In the genomic region with DNA sequence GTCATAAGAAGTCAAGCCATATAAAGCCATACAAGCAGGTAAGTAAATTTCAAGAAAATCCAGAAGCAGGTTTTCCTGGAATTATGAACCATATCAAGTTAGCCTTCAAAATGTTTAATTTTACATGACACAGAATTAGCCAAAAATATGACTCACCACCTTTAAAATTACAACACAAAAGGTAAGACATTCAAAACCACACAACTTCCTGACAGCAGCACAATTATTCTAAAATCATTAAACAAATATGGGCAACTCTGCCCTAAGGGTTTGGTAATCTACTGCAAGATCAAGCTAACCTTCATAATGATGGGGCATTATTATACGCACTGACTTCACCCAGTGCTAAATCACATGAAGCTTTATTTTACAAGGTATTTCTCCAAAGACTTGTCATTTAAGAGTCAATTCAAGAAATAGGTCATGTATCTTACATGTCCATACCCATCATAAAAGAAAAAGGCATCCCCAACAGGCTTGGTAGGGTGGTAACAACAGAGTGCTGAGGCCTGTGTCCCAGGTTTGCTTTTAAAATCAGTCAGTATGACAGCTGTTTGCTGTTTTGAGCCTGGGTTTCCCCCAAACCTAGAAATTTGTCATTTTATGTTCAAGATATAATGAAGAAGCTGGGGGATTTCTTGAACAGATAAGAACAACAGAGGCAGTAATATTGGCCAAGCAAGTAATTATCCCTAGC, we compare ENCODE assay signal across 2 cellular contexts.
A peak's percentile ranks its signal among the peaks of the same experiment; 100 is the strongest.
TF ChIP-seq lines count a peak whose summit lies in the region.

No MANE protein-coding gene starts in this region.

TF ChIP-seq in GM12878, 131 proteins besides CTCF, POLR2A, EP300 and RAD21:
- TF ChIP-seq ZNF384 (IDR thresholded peaks at IDR 0.05; ENCODE audit: borderline replicate concordance, low read depth, low read length) (no peak), NFIC (IDR thresholded peaks at IDR 0.05; ENCODE audit: low read depth, low read length) (no peak), EZH2 (IDR thresholded peaks at IDR 0.05; ENCODE audit: borderline replicate concordance, control insufficient read depth, low read depth, low read length) (no peak), POLR2AphosphoS5 (IDR thresholded peaks at IDR 0.05; ENCODE audit: low read length) (no peak), TCF12 (IDR thresholded peaks at IDR 0.05; ENCODE audit: low read depth, low read length) (no peak), JUNB (IDR thresholded peaks at IDR 0.05) (peak; percentile 48; the same call in 1 of the 2 replicates), ZNF217 (IDR thresholded peaks at IDR 0.05) (no peak), ASH2L (IDR thresholded peaks at IDR 0.05; ENCODE audit: borderline replicate concordance, low read depth) (no peak), CREM (IDR thresholded peaks at IDR 0.05; ENCODE audit: low read depth) (no peak), GATAD2B (conservative IDR thresholded peaks at IDR 0.05; ENCODE audit: low read depth) (no peak), WRNIP1 (IDR thresholded peaks at IDR 0.05; ENCODE audit: borderline replicate concordance, low read depth, low read length) (no peak), ZNF24 (IDR thresholded peaks at IDR 0.05) (peak; percentile 64; the same call in 1 of the 2 replicates), KDM1A (IDR thresholded peaks at IDR 0.05; ENCODE audit: borderline replicate concordance) (no peak), MTA3 (IDR thresholded peaks at IDR 0.05; ENCODE audit: borderline replicate concordance, low read length) (no peak), SMAD1 (IDR thresholded peaks at IDR 0.05; ENCODE audit: low read depth, partially characterized antibody) (no peak), PML (IDR thresholded peaks at IDR 0.05; ENCODE audit: low read length) (0 out of 2 replicates have a peak, but pooled peaks have one; percentile 28), TAF1 (IDR thresholded peaks at IDR 0.05; ENCODE audit: borderline replicate concordance, low read depth, low read length) (no peak)
- TF ChIP-seq, protein P1, sequence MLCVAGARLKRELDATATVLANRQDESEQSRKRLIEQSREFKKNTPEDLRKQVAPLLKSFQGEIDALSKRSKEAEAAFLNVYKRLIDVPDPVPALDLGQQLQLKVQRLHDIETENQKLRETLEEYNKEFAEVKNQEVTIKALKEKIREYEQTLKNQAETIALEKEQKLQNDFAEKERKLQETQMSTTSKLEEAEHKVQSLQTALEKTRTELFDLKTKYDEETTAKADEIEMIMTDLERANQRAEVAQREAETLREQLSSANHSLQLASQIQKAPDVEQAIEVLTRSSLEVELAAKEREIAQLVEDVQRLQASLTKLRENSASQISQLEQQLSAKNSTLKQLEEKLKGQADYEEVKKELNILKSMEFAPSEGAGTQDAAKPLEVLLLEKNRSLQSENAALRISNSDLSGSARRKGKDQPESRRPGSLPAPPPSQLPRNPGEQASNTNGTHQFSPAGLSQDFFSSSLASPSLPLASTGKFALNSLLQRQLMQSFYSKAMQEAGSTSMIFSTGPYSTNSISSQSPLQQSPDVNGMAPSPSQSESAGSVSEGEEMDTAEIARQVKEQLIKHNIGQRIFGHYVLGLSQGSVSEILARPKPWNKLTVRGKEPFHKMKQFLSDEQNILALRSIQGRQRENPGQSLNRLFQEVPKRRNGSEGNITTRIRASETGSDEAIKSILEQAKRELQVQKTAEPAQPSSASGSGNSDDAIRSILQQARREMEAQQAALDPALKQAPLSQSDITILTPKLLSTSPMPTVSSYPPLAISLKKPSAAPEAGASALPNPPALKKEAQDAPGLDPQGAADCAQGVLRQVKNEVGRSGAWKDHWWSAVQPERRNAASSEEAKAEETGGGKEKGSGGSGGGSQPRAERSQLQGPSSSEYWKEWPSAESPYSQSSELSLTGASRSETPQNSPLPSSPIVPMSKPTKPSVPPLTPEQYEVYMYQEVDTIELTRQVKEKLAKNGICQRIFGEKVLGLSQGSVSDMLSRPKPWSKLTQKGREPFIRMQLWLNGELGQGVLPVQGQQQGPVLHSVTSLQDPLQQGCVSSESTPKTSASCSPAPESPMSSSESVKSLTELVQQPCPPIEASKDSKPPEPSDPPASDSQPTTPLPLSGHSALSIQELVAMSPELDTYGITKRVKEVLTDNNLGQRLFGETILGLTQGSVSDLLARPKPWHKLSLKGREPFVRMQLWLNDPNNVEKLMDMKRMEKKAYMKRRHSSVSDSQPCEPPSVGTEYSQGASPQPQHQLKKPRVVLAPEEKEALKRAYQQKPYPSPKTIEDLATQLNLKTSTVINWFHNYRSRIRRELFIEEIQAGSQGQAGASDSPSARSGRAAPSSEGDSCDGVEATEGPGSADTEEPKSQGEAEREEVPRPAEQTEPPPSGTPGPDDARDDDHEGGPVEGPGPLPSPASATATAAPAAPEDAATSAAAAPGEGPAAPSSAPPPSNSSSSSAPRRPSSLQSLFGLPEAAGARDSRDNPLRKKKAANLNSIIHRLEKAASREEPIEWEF (IDR thresholded peaks at IDR 0.05; ENCODE audit: insufficient replicate concordance, low read depth, low read length) = no peak
- TF ChIP-seq, protein P2, sequence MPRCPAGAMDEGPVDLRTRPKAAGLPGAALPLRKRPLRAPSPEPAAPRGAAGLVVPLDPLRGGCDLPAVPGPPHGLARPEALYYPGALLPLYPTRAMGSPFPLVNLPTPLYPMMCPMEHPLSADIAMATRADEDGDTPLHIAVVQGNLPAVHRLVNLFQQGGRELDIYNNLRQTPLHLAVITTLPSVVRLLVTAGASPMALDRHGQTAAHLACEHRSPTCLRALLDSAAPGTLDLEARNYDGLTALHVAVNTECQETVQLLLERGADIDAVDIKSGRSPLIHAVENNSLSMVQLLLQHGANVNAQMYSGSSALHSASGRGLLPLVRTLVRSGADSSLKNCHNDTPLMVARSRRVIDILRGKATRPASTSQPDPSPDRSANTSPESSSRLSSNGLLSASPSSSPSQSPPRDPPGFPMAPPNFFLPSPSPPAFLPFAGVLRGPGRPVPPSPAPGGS (IDR thresholded peaks at IDR 0.05; ENCODE audit: borderline replicate concordance, insufficient read depth, low read depth, low read length, poor library complexity, severe bottlenecking) = no peak
TF ChIP-seq in GM12878: peak in this region for 3.

TF ChIP-seq in HEK293T, 16 proteins besides CTCF, POLR2A, EP300 and RAD21:
- no peak for TF ChIP-seq SUZ12 (IDR thresholded peaks at IDR 0.05)
- TF ChIP-seq CTBP1 (IDR thresholded peaks at IDR 0.05; ENCODE audit: borderline replicate concordance) = no peak
- TF ChIP-seq ELF4 (IDR thresholded peaks at IDR 0.05) = no peak
- no peak for TF ChIP-seq LEF1 (IDR thresholded peaks at IDR 0.05; ENCODE audit: borderline replicate concordance)
- no peak for TF ChIP-seq BHLHE40 (IDR thresholded peaks at IDR 0.05; ENCODE audit: borderline replicate concordance)
- no peak for TF ChIP-seq L3MBTL2 (conservative IDR thresholded peaks at IDR 0.05)
- no peak for TF ChIP-seq ZNF384 (IDR thresholded peaks at IDR 0.05)
- TF ChIP-seq FOXA1 (IDR thresholded peaks at IDR 0.05) = no peak
- no peak for TF ChIP-seq ARNT (IDR thresholded peaks at IDR 0.05)
- no peak for TF ChIP-seq FOXK2 (IDR thresholded peaks at IDR 0.05)
- TF ChIP-seq, protein P3, sequence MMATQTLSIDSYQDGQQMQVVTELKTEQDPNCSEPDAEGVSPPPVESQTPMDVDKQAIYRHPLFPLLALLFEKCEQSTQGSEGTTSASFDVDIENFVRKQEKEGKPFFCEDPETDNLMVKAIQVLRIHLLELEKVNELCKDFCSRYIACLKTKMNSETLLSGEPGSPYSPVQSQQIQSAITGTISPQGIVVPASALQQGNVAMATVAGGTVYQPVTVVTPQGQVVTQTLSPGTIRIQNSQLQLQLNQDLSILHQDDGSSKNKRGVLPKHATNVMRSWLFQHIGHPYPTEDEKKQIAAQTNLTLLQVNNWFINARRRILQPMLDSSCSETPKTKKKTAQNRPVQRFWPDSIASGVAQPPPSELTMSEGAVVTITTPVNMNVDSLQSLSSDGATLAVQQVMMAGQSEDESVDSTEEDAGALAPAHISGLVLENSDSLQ (IDR thresholded peaks at IDR 0.05) = no peak
- no peak for TF ChIP-seq TARDBP (IDR thresholded peaks at IDR 0.05)
- no peak for TF ChIP-seq SP1 (IDR thresholded peaks at IDR 0.05)
